ENCODE assay signal across 1 cellular context in genomic region chr2:12070153-12070552, GRCh38.
TF ChIP-seq lines count a peak whose summit lies in the region.

No MANE protein-coding gene starts in this region.

TF ChIP-seq in GM23338, 12 proteins besides CTCF, POLR2A, EP300 and RAD21 (continued from another document):
- no peak for TF ChIP-seq ZNF462 (CRISPR knock-in tag; IDR thresholded peaks at IDR 0.05)
